8 cellular contexts compared by ENCODE assay signal in the genomic region with DNA sequence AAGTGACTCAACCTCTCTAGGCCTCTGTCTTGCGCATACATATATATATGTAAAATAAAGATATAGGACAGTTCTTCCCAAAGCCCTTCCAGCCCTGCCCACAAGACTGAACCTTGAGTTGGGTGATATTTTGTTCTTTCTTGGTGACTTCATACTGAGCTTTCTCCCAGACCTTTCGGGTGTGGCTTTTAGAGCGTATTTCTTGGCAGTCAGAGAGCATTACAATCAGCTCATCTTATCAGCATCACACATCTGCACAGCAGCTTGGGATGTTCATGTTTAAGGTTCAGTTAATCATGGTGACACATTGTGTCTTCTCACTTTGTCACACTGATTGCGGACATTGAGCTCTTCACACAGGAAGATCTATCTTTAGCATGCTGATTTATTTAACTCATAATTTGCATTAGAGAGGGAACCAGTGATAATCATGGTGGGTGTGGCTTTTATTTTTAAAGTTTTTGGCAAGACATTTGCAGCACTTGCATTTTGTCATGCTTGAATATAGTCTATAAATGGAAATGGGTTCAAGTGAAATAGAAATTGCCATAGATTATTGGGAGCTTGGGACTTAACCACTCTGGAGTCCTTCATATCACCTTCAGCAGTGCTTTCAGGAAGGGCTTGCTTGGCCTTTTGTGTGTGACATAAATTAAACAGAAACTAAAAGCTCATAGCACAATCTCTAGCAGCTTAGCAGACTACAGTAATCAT. TPM values are rescaled to one million over a fixed set of nuclear protein-coding genes. Genes with fewer than 3 reads are reported as not detected.
DNase-seq lines count a peak whose midpoint lies in the region; ATAC-seq lines count a peak whose summit lies in the region.

No MANE protein-coding gene starts in this region.

- no peaks in the 10 kb centered on the region for H3K9me3 Mint-ChIP-seq in CD8-positive, alpha-beta memory T cell
- H3K9me3 Mint-ChIP-seq in IgD-negative memory B cell: no peaks in the 10 kb centered on the region
- H3K9me3 Mint-ChIP-seq in activated naive CD4-positive, alpha-beta T cell treated with anti-CD3 and anti-CD28 coated beads, Interleukin-2, amount 50 U/mL, for 72 hours: no peaks in the 10 kb centered on the region

- H2AFZ ChIP-seq in mesenchymal stem cell (ENCODE audit: low read depth, low read length): no peak overlapping the region

- H4K8ac ChIP-seq in mesenchymal stem cell (ENCODE audit: low read length): no peak overlapping the region

- H3K27me3 ChIP-seq in CD8-positive, alpha-beta memory T cell (ENCODE audit: insufficient read depth, low read length, poor library complexity, severe bottlenecking): no peaks in the 10 kb centered on the region
- no peaks in the 10 kb centered on the region for H3K27me3 ChIP-seq in mesenchymal stem cell (ENCODE audit: control insufficient read depth in 1 of 2, insufficient read depth in 1 of 2, low read length in 2 of 2)

- H2BK120ac ChIP-seq in mesenchymal stem cell (ENCODE audit: low read depth, low read length): no peak overlapping the region

- H3K36me3 ChIP-seq in CD8-positive, alpha-beta memory T cell (ENCODE audit: insufficient read depth, low read length): no peaks in the 10 kb centered on the region
- H3K36me3 ChIP-seq in mesenchymal stem cell (ENCODE audit: control insufficient read depth in 1 of 2, insufficient read depth in 2 of 2, low read depth in 1 of 2, low read length in 2 of 2): peaks cover 8 to 20% of the 10 kb centered on the region in 2 experiments

- no peak overlapping the region for H2BK12ac ChIP-seq in mesenchymal stem cell (ENCODE audit: low read length in 2 of 2)

- H3K27me3 Mint-ChIP-seq in CD8-positive, alpha-beta memory T cell: no peaks in the 10 kb centered on the region
- H3K27me3 Mint-ChIP-seq in IgD-negative memory B cell: no peaks in the 10 kb centered on the region

- H3K4me1 Mint-ChIP-seq in CD8-positive, alpha-beta memory T cell: peaks cover 44 to 61% (median 56%) of the 10 kb centered on the region in 3 donors
- H3K4me1 Mint-ChIP-seq in IgD-negative memory B cell: peaks cover 33 to 52% (median 39%) of the 10 kb centered on the region in 3 donors

- H4K91ac ChIP-seq in mesenchymal stem cell (ENCODE audit: low read length): no peak overlapping the region

- H3K4me2 ChIP-seq in mesenchymal stem cell (ENCODE audit: low read length, poor library complexity, severe bottlenecking): no peak overlapping the region

- no peak overlapping the region for H3K4ac ChIP-seq in mesenchymal stem cell (ENCODE audit: low read depth in 1 of 2, low read length in 2 of 2)

- H3K4me3 Mint-ChIP-seq in CD8-positive, alpha-beta memory T cell: peak overlapping the region; percentile 21 to 74 (median 51)
- H3K4me3 Mint-ChIP-seq in IgD-negative memory B cell: peak overlapping the region; percentile 65 to 94 (median 82)

- 75% methylated on average over 2 of the region's 4 CpGs for WGBS in mesenchymal stem cell

- peak in 4 of 5 donors; percentile 8 to 61 (median 32) for DNase-seq in CD8-positive, alpha-beta memory T cell
- DNase-seq in activated naive CD4-positive, alpha-beta T cell treated with anti-CD3 and anti-CD28 coated beads, Interleukin-2, amount 50 U/mL, for 72 hours (ENCODE audit: low spot score in 2 of 2): peak; percentile 16 to 65
- peak; percentile 39 for DNase-seq in mesenchymal stem cell
- DNase-seq in ACHN: no peak
- no peak for DNase-seq in medulla oblongata (ENCODE audit: extremely low spot score)
- no peak for DNase-seq in cerebellum (ENCODE audit: low spot score)

- no peaks in the 10 kb centered on the region for H3K9me3 ChIP-seq in CD8-positive, alpha-beta memory T cell (ENCODE audit: low read length)
- no peaks in the 10 kb centered on the region for H3K9me3 ChIP-seq in mesenchymal stem cell (ENCODE audit: control insufficient read depth, low read length)

- H2AK5ac ChIP-seq in mesenchymal stem cell (ENCODE audit: low read length, severe bottlenecking): no peak overlapping the region

- H2BK15ac ChIP-seq in mesenchymal stem cell (ENCODE audit: low read depth, poor library complexity, severe bottlenecking): no peak overlapping the region

- CTCF ChIA-PET in CD8-positive, alpha-beta memory T cell (lab: Charles Lee): interaction anchor here (1.0 to 1.3 kb wide), 2 partner anchors 31 to 73 kb away, joined by 3 to 4 read pairs; no protein-coding TSS in a partner anchor

- H3K27ac Mint-ChIP-seq in CD8-positive, alpha-beta memory T cell: peak overlapping the region; percentile 72 to 97 (median 80)
- peak overlapping the region; percentile 52 to 95 (median 65) for H3K27ac Mint-ChIP-seq in IgD-negative memory B cell
- peak overlapping the region; percentile 18 to 89 for H3K27ac Mint-ChIP-seq in activated naive CD4-positive, alpha-beta T cell treated with anti-CD3 and anti-CD28 coated beads, Interleukin-2, amount 50 U/mL, for 72 hours

- no peak overlapping the region for H3K23ac ChIP-seq in mesenchymal stem cell (ENCODE audit: low read length in 2 of 2)

- peak overlapping the region; percentile 57 for H3K27ac ChIP-seq in CD8-positive, alpha-beta memory T cell (ENCODE audit: low read depth, low read length)
- no peak overlapping the region for H3K27ac ChIP-seq in mesenchymal stem cell (ENCODE audit: low read length, poor library complexity, severe bottlenecking)

- peaks cover 54% of the 10 kb centered on the region for H3K79me1 ChIP-seq in mesenchymal stem cell (replicated peaks; ENCODE audit: low read length, poor library complexity, severe bottlenecking)

- no peak overlapping the region for H3K9ac ChIP-seq in mesenchymal stem cell (ENCODE audit: low read length)

- in situ Hi-C loops in ACHN (cut with HindIII; ENCODE audit: low pct_ligation_motif_present, low pct_unique_long_range_greater_than_20kb, low sequenced_read_pairs): no loop called here

- peaks cover 0 to 18% (median 2%) of the 10 kb centered on the region in 3 donors for H3K36me3 Mint-ChIP-seq in CD8-positive, alpha-beta memory T cell
- H3K36me3 Mint-ChIP-seq in IgD-negative memory B cell: peaks cover 9% of the 10 kb centered on the region
- peaks cover 23 to 41% of the 10 kb centered on the region in 2 donors for H3K36me3 Mint-ChIP-seq in activated naive CD4-positive, alpha-beta T cell treated with anti-CD3 and anti-CD28 coated beads, Interleukin-2, amount 50 U/mL, for 72 hours

- no peak overlapping the region for H3K4me3 ChIP-seq in CD8-positive, alpha-beta memory T cell (ENCODE audit: low read length)
- no peak overlapping the region for H3K4me3 ChIP-seq in mesenchymal stem cell (ENCODE audit: insufficient read depth in 1 of 2, low read depth in 1 of 2, low read length in 2 of 2)

- peaks cover 29% of the 10 kb centered on the region for H3K4me1 ChIP-seq in CD8-positive, alpha-beta memory T cell (ENCODE audit: insufficient read depth, low read length)
- H3K4me1 ChIP-seq in mesenchymal stem cell (ENCODE audit: control insufficient read depth, insufficient read depth, low read depth, low read length): peaks cover 2% of the 10 kb centered on the region

- no peak overlapping the region for H2BK5ac ChIP-seq in mesenchymal stem cell (ENCODE audit: low read depth, low read length, poor library complexity, severe bottlenecking)

- POLR2A ChIA-PET in CD8-positive, alpha-beta memory T cell (lab: Charles Lee): interaction anchor here (0.6 to 1.4 kb wide), 4 partner anchors 10 to 95 kb away, joined by 3 to 5 read pairs (median 4); no protein-coding TSS in a partner anchor

- peak; percentile 66 for ATAC-seq in GM19397 (IDR thresholded peaks at IDR 0.05; ENCODE audit: unreplicated experiment)
- peak; percentile 76 to 79 for ATAC-seq in activated naive CD4-positive, alpha-beta T cell treated with anti-CD3 and anti-CD28 coated beads, Interleukin-2, amount 50 U/mL, for 72 hours

- H3K14ac ChIP-seq in mesenchymal stem cell (ENCODE audit: low read length in 2 of 2): no peak overlapping the region

- H3K18ac ChIP-seq in mesenchymal stem cell (ENCODE audit: low read depth in 1 of 2, low read length in 2 of 2): no peak overlapping the region

RNA-seq across cellular contexts. Expression of a gene that starts 8.3 kb away (rescaled TPM):
- 10 to 100 TPM; 61.0 to 61.6 TPM for total RNA-seq in CD8-positive, alpha-beta memory T cell
- 5.7 TPM for polyA plus RNA-seq in CD8-positive, alpha-beta memory T cell
- polyA plus RNA-seq in IgD-negative memory B cell: 6.9 TPM
- total RNA-seq in activated naive CD4-positive, alpha-beta T cell treated with anti-CD3 and anti-CD28 coated beads, Interleukin-2, amount 50 U/mL, for 72 hours: 10 to 100 TPM; 21.9 to 37.8 TPM
- 34.9 TPM for polyA plus RNA-seq in mesenchymal stem cell (2013, experiment 1 of 2)
- 34.4 TPM for polyA plus RNA-seq in mesenchymal stem cell (2013, experiment 2 of 2)
- 57.4 TPM for total RNA-seq in cerebellum

Comparison
In these comparisons a context has a peak if more than half of its experiments do, and no peak if none do; other contexts are left out.
1. DNase-seq: peak in CD8-positive, alpha-beta memory T cell (4 of 5), activated naive CD4-positive, alpha-beta T cell treated with anti-CD3 and anti-CD28 coated beads, Interleukin-2, amount 50 U/mL, for 72 hours (2 of 2) and mesenchymal stem cell (single experiment); none in ACHN (single experiment), medulla oblongata (single experiment) and cerebellum (single experiment).
2. Peak in every context shown above with its lines, with median percentiles within 50 percentile points of each other: H3K27ac Mint-ChIP-seq.